8 cellular contexts compared by ENCODE assay signal in the genomic region with DNA sequence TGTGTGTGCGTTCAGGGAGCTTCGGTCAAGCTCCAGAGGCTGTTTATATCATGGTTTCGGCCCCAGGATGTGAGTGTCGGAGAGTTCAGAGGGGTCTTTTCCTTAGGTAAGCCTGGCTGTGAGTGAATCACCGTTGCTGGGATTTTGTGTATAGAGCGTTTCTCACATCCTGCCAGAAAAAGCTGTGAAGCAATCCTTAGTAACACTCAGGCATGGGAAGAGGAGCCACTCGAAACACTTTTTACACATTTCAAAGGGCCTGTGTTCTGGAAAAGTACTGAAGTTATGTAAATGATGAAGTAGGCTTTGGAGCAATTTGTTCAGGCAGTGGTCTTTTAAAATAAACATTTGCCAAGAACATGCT. TPM values are rescaled to one million over a fixed set of nuclear protein-coding genes. Genes with fewer than 3 reads are reported as not detected.
DNase-seq lines count a peak whose midpoint lies in the region; ATAC-seq, FAIRE-seq and TF ChIP-seq lines count a peak whose summit lies in the region.

No MANE protein-coding gene starts in this region.

- CTCF ChIA-PET in SK-N-SH (lab: Yijun Ruan, JAX), result interaction anchor here (1.5 to 12.5 kb wide), 4 partner anchors 9 to 43 kb away, joined by 6 to 175 read pairs (median 14); a partner anchor contains a TSS

- H3K9me3 ChIP-seq in SK-N-SH, result no peaks in the 10 kb centered on the region
- no peaks in the 10 kb centered on the region for H3K9me3 ChIP-seq in pancreas

- H4K20me1 ChIP-seq in SK-N-SH (ENCODE audit: insufficient read depth), result peaks cover 42% of the 10 kb centered on the region

- DNase-seq in SK-N-SH, result no peak
- no peak for DNase-seq in pancreas
- no peak for DNase-seq in DMS153 (lab: John Stamatoyannopoulos, UW)
- no peak for DNase-seq in COLO668 (lab: John Stamatoyannopoulos, UW; ENCODE audit: unreplicated experiment)
- DNase-seq in T-helper 9 cell, result no peak
- DNase-seq in activated CD8-positive, alpha-beta memory T cell treated with anti-CD3 and anti-CD28 coated beads, Interleukin-2, amount 50 U/mL, for 48 hours, result no peak

- H2AFZ ChIP-seq in SK-N-SH (ENCODE audit: low read depth), result no peak overlapping the region

- H3K79me2 ChIP-seq in SK-N-SH (ENCODE audit: insufficient read depth), result peaks cover 62% of the 10 kb centered on the region

- 3% methylated on average over 7 of the region's 7 CpGs for whole genome bisulfite sequencing in SK-N-SH (ENCODE audit: low lambda C conversion rate)
- 2 to 3% methylated on average over 7 of the region's 7 CpGs for WGBS in pancreas, 2 donors

- H3K4me1 ChIP-seq in SK-N-SH (ENCODE audit: control insufficient read depth in 1 of 2, insufficient read depth in 2 of 2, low read depth in 1 of 2, low read length in 1 of 2), result peaks cover 16 to 58% of the 10 kb centered on the region in 2 experiments
- peaks cover 6 to 29% (median 16%) of the 10 kb centered on the region in 3 donors for H3K4me1 ChIP-seq in pancreas

- H3K36me3 ChIP-seq in SK-N-SH (replicated peaks in 1 of 2; ENCODE audit: control insufficient read depth in 1 of 2, insufficient read depth in 2 of 2, low read length in 1 of 2) (peaks cover 3 to 9% of the 10 kb centered on the region in 2 experiments), pancreas (no peaks in the 10 kb centered on the region)

- H3K27ac ChIP-seq in SK-N-SH (ENCODE audit: low read depth in 2 of 2, low read length in 1 of 2), result peak overlapping the region; percentile 64 to 81
- peak overlapping the region; percentile 54 to 81 (median 75) for H3K27ac ChIP-seq in pancreas

- H3K9me2 ChIP-seq in SK-N-SH, result no peaks in the 10 kb centered on the region

- H3K4me3 ChIP-seq in GM08714 (ENCODE audit: low read length) (peak overlapping the region; percentile 96), SK-N-SH (ENCODE audit: low read depth in 2 of 2, low read length in 1 of 2) (peak overlapping the region; percentile 87 to 88), pancreas (peak overlapping the region; percentile 79 to 100 (median 85))

- peak overlapping the region; percentile 85 for H3K4me2 ChIP-seq in SK-N-SH

- no peak for FAIRE-seq in pancreas (lab: Jason Lieb, UNC)

- H3F3A ChIP-seq in SK-N-SH (replicated peaks; ENCODE audit: insufficient read depth), result peaks cover 54% of the 10 kb centered on the region

- no peak for TF ChIP-seq RAD21 in SK-N-SH (IDR thresholded peaks at IDR 0.05; ENCODE audit: low read length)

- TF ChIP-seq EP300 in SK-N-SH (IDR thresholded peaks at IDR 0.05; ENCODE audit: borderline replicate concordance in 1 of 2, low read depth in 1 of 2, low read length in 1 of 2), result no peak

- H3K27me3 ChIP-seq in SK-N-SH (ENCODE audit: insufficient read depth) (no peaks in the 10 kb centered on the region), pancreas (no peaks in the 10 kb centered on the region)

- ATAC-seq in esophagus mucosa (peak; percentile 33), pancreas (peak in 1 of 4 donors; percentile 6)

- POLR2A ChIA-PET in SK-N-SH (lab: Yijun Ruan, JAX), result interaction anchor here (0.7 to 1.6 kb wide), 3 partner anchors 9 to 11 kb away, joined by 3 to 6 read pairs (median 4); no protein-coding TSS in a partner anchor

- peak overlapping the region; percentile 89 for H3K9ac ChIP-seq in SK-N-SH

- TF ChIP-seq CTCF in SK-N-SH (IDR thresholded peaks at IDR 0.05) (no peak), pancreas (IDR thresholded peaks at IDR 0.05) (no peak)

- intact Hi-C loops in pancreas (cut with DNase I), result no loop called here

TF ChIP-seq in SK-N-SH, 30 proteins besides CTCF, POLR2A, EP300 and RAD21:
- TF ChIP-seq FOSL2 (IDR thresholded peaks at IDR 0.05; ENCODE audit: borderline replicate concordance, low read depth) (peak; percentile 12; the same call in 1 of the 2 replicates), NRF1 (IDR thresholded peaks at IDR 0.05; ENCODE audit: low read depth, low read length) (no peak), MXI1 (IDR thresholded peaks at IDR 0.05; ENCODE audit: low read depth, low read length) (no peak), POLR2AphosphoS5 (IDR thresholded peaks at IDR 0.05; ENCODE audit: low read depth, low read length) (no peak), JUND (IDR thresholded peaks at IDR 0.05) (no peak), ELF1 (IDR thresholded peaks at IDR 0.05) (no peak), CHD2 (IDR thresholded peaks at IDR 0.05; ENCODE audit: low read length, partially characterized antibody) (no peak), RFX5 (IDR thresholded peaks at IDR 0.05; ENCODE audit: low read length) (no peak), SIN3A (IDR thresholded peaks at IDR 0.05; ENCODE audit: borderline replicate concordance, low read depth, low read length) (no peak), TAF1 (IDR thresholded peaks at IDR 0.05; ENCODE audit: borderline replicate concordance, low read depth, low read length) (peak; percentile 18; the same call in 1 of the 2 replicates)
- TF ChIP-seq, protein P1, sequence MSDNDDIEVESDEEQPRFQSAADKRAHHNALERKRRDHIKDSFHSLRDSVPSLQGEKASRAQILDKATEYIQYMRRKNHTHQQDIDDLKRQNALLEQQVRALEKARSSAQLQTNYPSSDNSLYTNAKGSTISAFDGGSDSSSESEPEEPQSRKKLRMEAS (IDR thresholded peaks at IDR 0.05; ENCODE audit: low read depth), result no peak
- TF ChIP-seq, protein P2, sequence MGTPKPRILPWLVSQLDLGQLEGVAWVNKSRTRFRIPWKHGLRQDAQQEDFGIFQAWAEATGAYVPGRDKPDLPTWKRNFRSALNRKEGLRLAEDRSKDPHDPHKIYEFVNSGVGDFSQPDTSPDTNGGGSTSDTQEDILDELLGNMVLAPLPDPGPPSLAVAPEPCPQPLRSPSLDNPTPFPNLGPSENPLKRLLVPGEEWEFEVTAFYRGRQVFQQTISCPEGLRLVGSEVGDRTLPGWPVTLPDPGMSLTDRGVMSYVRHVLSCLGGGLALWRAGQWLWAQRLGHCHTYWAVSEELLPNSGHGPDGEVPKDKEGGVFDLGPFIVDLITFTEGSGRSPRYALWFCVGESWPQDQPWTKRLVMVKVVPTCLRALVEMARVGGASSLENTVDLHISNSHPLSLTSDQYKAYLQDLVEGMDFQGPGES (IDR thresholded peaks at IDR 0.05; ENCODE audit: low read depth, low read length), result no peak
- TF ChIP-seq, protein P3, sequence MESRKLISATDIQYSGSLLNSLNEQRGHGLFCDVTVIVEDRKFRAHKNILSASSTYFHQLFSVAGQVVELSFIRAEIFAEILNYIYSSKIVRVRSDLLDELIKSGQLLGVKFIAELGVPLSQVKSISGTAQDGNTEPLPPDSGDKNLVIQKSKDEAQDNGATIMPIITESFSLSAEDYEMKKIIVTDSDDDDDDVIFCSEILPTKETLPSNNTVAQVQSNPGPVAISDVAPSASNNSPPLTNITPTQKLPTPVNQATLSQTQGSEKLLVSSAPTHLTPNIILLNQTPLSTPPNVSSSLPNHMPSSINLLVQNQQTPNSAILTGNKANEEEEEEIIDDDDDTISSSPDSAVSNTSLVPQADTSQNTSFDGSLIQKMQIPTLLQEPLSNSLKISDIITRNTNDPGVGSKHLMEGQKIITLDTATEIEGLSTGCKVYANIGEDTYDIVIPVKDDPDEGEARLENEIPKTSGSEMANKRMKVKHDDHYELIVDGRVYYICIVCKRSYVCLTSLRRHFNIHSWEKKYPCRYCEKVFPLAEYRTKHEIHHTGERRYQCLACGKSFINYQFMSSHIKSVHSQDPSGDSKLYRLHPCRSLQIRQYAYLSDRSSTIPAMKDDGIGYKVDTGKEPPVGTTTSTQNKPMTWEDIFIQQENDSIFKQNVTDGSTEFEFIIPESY (IDR thresholded peaks at IDR 0.05; ENCODE audit: borderline replicate concordance, low read depth), result no peak
TF ChIP-seq in SK-N-SH: peak in this region for 2.

RNA-seq across cellular contexts. Expression of a gene that starts 0.7 kb away (rescaled TPM):
- 88.4 and 106 TPM in 2 replicates for polyA plus RNA-seq in SK-N-SH (2012; rRNA removed)
- polyA plus RNA-seq in SK-N-SH (2012; cell fraction: cytosol; rRNA removed), result 35.9 and 56.9 TPM in 2 replicates
- 264 and 311 TPM in 2 replicates for polyA plus RNA-seq in SK-N-SH (2012; cell fraction: nucleus; rRNA removed)
- 15.9 TPM for total RNA-seq in esophagus mucosa
- 10 to 100 TPM; 11.2 to 21.9 (median 13.4) TPM for total RNA-seq in pancreas
- polyA plus RNA-seq in pancreas, result 10 to 100 TPM; 17.2 to 22.7 TPM

RNA-seq across cellular contexts. Expression of a gene that starts 19.2 kb away (rescaled TPM):
- polyA plus RNA-seq in SK-N-SH (2012; rRNA removed), result 24.9 and 26.1 TPM in 2 replicates
- 16.5 and 23.9 TPM in 2 replicates for polyA plus RNA-seq in SK-N-SH (2012; cell fraction: cytosol; rRNA removed)
- 51.0 and 55.2 TPM in 2 replicates for polyA plus RNA-seq in SK-N-SH (2012; cell fraction: nucleus; rRNA removed)
- 13.6 TPM for total RNA-seq in esophagus mucosa
- total RNA-seq in pancreas, result 10 to 100 TPM in 4 of 6 donors, 1 to 10 TPM in 2; 5.7 to 32.6 (median 18.0) TPM
- 10 to 100 TPM; 28.5 to 53.3 TPM for polyA plus RNA-seq in pancreas
